23 cellular contexts compared by ENCODE assay signal in the genomic region with DNA sequence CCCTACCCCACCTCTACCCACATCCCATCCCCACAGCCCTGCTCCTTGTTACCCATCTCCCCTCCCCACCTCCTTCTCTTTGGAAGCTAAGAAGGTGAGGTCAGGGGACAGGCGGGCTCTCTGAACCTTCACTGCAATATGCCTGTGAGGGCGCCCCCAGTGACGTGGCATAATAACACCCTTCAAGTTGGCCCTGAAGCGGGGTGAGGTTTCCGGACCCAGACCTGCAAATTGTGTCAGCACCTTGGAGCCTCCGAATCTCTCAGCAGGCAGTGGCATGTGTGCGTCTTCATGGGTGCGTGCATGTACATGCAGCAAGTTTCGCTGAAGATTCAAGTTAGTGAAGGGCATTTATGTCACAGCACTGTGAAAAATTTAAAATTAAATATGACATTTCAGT.
"Had no signal": no experiment of that assay in that cellular context is flagged by ENCODE, and none has a peak within 500 bp of the region (broad histone marks: within the 10 kb centered on the region; RNA-seq: fewer than 3 reads in every experiment).

No MANE protein-coding gene starts in this region.

- H3K9me3 ChIP-seq: esophagus muscularis mucosa, heart right ventricle, left ventricle myocardium inferior, psoas muscle, sigmoid colon, uterus had no signal

- DNase-seq: activated CD4-positive, alpha-beta T cell treated with anti-CD3 and anti-CD28 coated beads for 4 hours; activated CD4-positive, alpha-beta T cell treated with anti-CD3 and anti-CD28 coated beads, Interleukin-2, amount 50 U/mL, for 4 hours; activated CD8-positive, alpha-beta memory T cell treated with anti-CD3 and anti-CD28 coated beads, Interleukin-2, amount 50 U/mL, for 48 hours; activated T-cell treated with anti-CD3 and anti-CD28 coated beads, Interleukin-2, amount 50 U/mL, for 4 hours; effector CD8-positive, alpha-beta T cell; foreskin melanocyte; heart right ventricle; left ventricle myocardium inferior; nephron progenitor cell; nucleus accumbens; psoas muscle; sigmoid colon; small intestine; stimulated activated CD4-positive, alpha-beta T cell treated with anti-CD3 and anti-CD28 coated beads, Interleukin-4, amount 100 ng/mL, for 24 hours; T-helper 2 cell; uterus had no signal

- H3K4me3 ChIP-seq: esophagus muscularis mucosa, heart right ventricle, left ventricle myocardium inferior, lung, psoas muscle, sigmoid colon, uterus had no signal

- FAIRE-seq: colon, islet of Langerhans, small intestine had no signal

- H2AFZ ChIP-seq: parathyroid adenoma had no signal

- H3K36me3 ChIP-seq: esophagus muscularis mucosa, heart right ventricle, left ventricle myocardium inferior, sigmoid colon, uterus had no signal

- H3K27ac ChIP-seq: esophagus muscularis mucosa, heart right ventricle, left ventricle myocardium inferior, parathyroid adenoma, psoas muscle, sigmoid colon, uterus had no signal

- H3K27me3 ChIP-seq: esophagus muscularis mucosa, heart right ventricle, sigmoid colon, uterus had no signal

- ATAC-seq: activated naive CD4-positive, alpha-beta T cell treated with anti-CD3 and anti-CD28 coated beads, Interleukin-2, amount 50 U/mL, for 72 hours; activated T-cell treated with anti-CD3 and anti-CD28 coated beads, Interleukin-2, amount 50 U/mL, for 4 hours; heart right ventricle; psoas muscle; stimulated activated effector memory CD8-positive, alpha-beta T cell treated with anti-CD3 and anti-CD28 coated beads, Interleukin-12 subunit alpha, Interleukin-12 subunit beta, amount 100 ng/mL, for 72 hours had no signal

- H3K9ac ChIP-seq: parathyroid adenoma had no signal

- H3K4me1 ChIP-seq: uterus had no signal
